1 cellular context compared by ENCODE assay signal in genomic region chr11:36487619-36488018, GRCh38.
TF ChIP-seq lines count a peak whose summit lies in the region.

No MANE protein-coding gene starts in this region.

TF ChIP-seq in HepG2, 621 proteins besides CTCF, POLR2A, EP300 and RAD21:
- TF ChIP-seq ZNF609 (CRISPR knock-in tag; IDR thresholded peaks at IDR 0.05; ENCODE audit: borderline replicate concordance): no peak
- TF ChIP-seq FLYWCH1 (CRISPR knock-in tag; IDR thresholded peaks at IDR 0.05): no peak
- TF ChIP-seq TP53 (CRISPR knock-in tag; conservative IDR thresholded peaks at IDR 0.05): no peak
- TF ChIP-seq PRDM10 (CRISPR knock-in tag; IDR thresholded peaks at IDR 0.05; ENCODE audit: low read depth): no peak
- TF ChIP-seq ELF1 (CRISPR knock-in tag; IDR thresholded peaks at IDR 0.05): no peak
- TF ChIP-seq ESRRA (CRISPR knock-in tag; IDR thresholded peaks at IDR 0.05; ENCODE audit: low read depth): no peak
- TF ChIP-seq SRSF4 (IDR thresholded peaks at IDR 0.05; ENCODE audit: low read depth, low read length, poor library complexity, severe bottlenecking): no peak
- TF ChIP-seq ZNF12 (CRISPR knock-in tag; IDR thresholded peaks at IDR 0.05): no peak
- no peak for TF ChIP-seq NAIF1 (CRISPR knock-in tag; IDR thresholded peaks at IDR 0.05; ENCODE audit: borderline replicate concordance)
- TF ChIP-seq MLXIP (CRISPR knock-in tag; IDR thresholded peaks at IDR 0.05; ENCODE audit: borderline replicate concordance): no peak
- no peak for TF ChIP-seq ISX (CRISPR knock-in tag; conservative IDR thresholded peaks at IDR 0.05)
- TF ChIP-seq ZNF781 (CRISPR knock-in tag; IDR thresholded peaks at IDR 0.05; ENCODE audit: borderline replicate concordance, not compliant biosample characterization): no peak
TF ChIP-seq in HepG2: peak in this region for 0.
